11 cellular contexts compared by ENCODE assay signal in genomic region chr17:56754523-56755208, GRCh38.
DNase-seq lines count a peak whose midpoint lies in the region; ATAC-seq, FAIRE-seq and TF ChIP-seq lines count a peak whose summit lies in the region.
"Had no signal": no experiment of that assay in that cellular context is flagged by ENCODE, and none has a peak within 500 bp of the region (broad histone marks: within the 10 kb centered on the region; RNA-seq: fewer than 3 reads in every experiment).

No MANE protein-coding gene starts in this region.

- peaks cover 57% of the 10 kb centered on the region for H3K4me1 Mint-ChIP-seq in CD4-positive, alpha-beta T cell (ENCODE audit: low read depth)
- no peaks in the 10 kb centered on the region for H3K4me1 Mint-ChIP-seq in effector memory CD8-positive, alpha-beta T cell (ENCODE audit: low read depth in 2 of 2)

- H3K36me3 Mint-ChIP-seq in CD4-positive, alpha-beta T cell (ENCODE audit: low read depth): no peaks in the 10 kb centered on the region
- no peaks in the 10 kb centered on the region for H3K36me3 Mint-ChIP-seq in effector memory CD8-positive, alpha-beta T cell (ENCODE audit: insufficient read depth)

- ATAC-seq in CD4-positive, alpha-beta T cell (ENCODE audit: poor library complexity): peak; percentile 73
- ATAC-seq in left lobe of liver (peak; percentile 59), GM18520 (IDR thresholded peaks at IDR 0.05; ENCODE audit: unreplicated experiment) (no peak), HG03175 (IDR thresholded peaks at IDR 0.05; ENCODE audit: unreplicated experiment) (no peak)
- no peak for ATAC-seq in effector memory CD8-positive, alpha-beta T cell (replicated peaks)

- CTCF ChIA-PET in CD4-positive, alpha-beta T cell (lab: Charles Lee): no interaction called here

- H3K27ac ChIP-seq in CD4-positive, alpha-beta T cell (ENCODE audit: low read depth, low read length): no peak overlapping the region
- H3K27ac ChIP-seq in HUES6 (ENCODE audit: low read depth, low read length): peak overlapping the region; percentile 29; the same call in 1 of the 2 replicates
- H3K27ac ChIP-seq: ascending aorta, left ventricle myocardium inferior, Peyer's patch had no signal

- peak overlapping the region; percentile 47 for H3K4me3 Mint-ChIP-seq in CD4-positive, alpha-beta T cell
- no peak overlapping the region for H3K4me3 Mint-ChIP-seq in effector memory CD8-positive, alpha-beta T cell

- H3K36me3 ChIP-seq in HUES6 (ENCODE audit: control insufficient read depth, insufficient read depth, low read length): no peaks in the 10 kb centered on the region
- H3K36me3 ChIP-seq: ascending aorta, left ventricle myocardium inferior, Peyer's patch had no signal

- peak; percentile 96 for FAIRE-seq in TTC549 (lab: Jason Lieb, UNC)

- no peaks in the 10 kb centered on the region for H3K27me3 Mint-ChIP-seq in CD4-positive, alpha-beta T cell
- H3K27me3 Mint-ChIP-seq in effector memory CD8-positive, alpha-beta T cell: peaks cover 24 to 67% of the 10 kb centered on the region in 2 donors

- peak overlapping the region; percentile 34 for H3K9ac ChIP-seq in HUES6 (ENCODE audit: low read length)

- peak overlapping the region; percentile 2 for H3K27ac Mint-ChIP-seq in CD4-positive, alpha-beta T cell
- H3K27ac Mint-ChIP-seq in effector memory CD8-positive, alpha-beta T cell: no peak overlapping the region

- no peaks in the 10 kb centered on the region for H3K27me3 ChIP-seq in CD4-positive, alpha-beta T cell (ENCODE audit: control insufficient read depth, insufficient read depth, low read length)
- no peaks in the 10 kb centered on the region for H3K27me3 ChIP-seq in HUES6 (ENCODE audit: control insufficient read depth, insufficient read depth, low read length)
- H3K27me3 ChIP-seq: ascending aorta, Peyer's patch had no signal

- intact Hi-C loops in CD4-positive, alpha-beta T cell (cut with DNase I, micrococcal nuclease): no loop called here

- POLR2A ChIA-PET in CD4-positive, alpha-beta T cell (lab: Charles Lee): interaction anchor here (0.7 to 1.2 kb wide), 2 partner anchors 152 to 156 kb away, joined by 3 to 4 read pairs; no protein-coding TSS in a partner anchor

- TF ChIP-seq CTCF in CD4-positive, alpha-beta T cell (IDR thresholded peaks at IDR 0.05): no peak

- no peak for DNase-seq in CD4-positive, alpha-beta T cell
- no peak for DNase-seq in left lobe of liver (ENCODE audit: low spot score)
- no peak for DNase-seq in effector memory CD8-positive, alpha-beta T cell
- no peak for DNase-seq in HT-29 (ENCODE audit: low spot score)
- DNase-seq: left ventricle myocardium inferior, Peyer's patch had no signal

- no peaks in the 10 kb centered on the region for H3K9me3 ChIP-seq in CD4-positive, alpha-beta T cell (ENCODE audit: control insufficient read depth, low read length)
- H3K9me3 ChIP-seq in HUES6 (ENCODE audit: control insufficient read depth, insufficient read depth, low read depth, low read length): no peaks in the 10 kb centered on the region
- H3K9me3 ChIP-seq: ascending aorta, left ventricle myocardium inferior, Peyer's patch had no signal

- peaks cover 23% of the 10 kb centered on the region for H3K4me1 ChIP-seq in HUES6 (ENCODE audit: control insufficient read depth, insufficient read depth, low read length)
- H3K4me1 ChIP-seq: ascending aorta, Peyer's patch had no signal

- no peak overlapping the region for H3K4me3 ChIP-seq in HUES6 (ENCODE audit: low read depth, low read length)
- H3K4me3 ChIP-seq: ascending aorta, left ventricle myocardium inferior, Peyer's patch had no signal

- H3K9me3 Mint-ChIP-seq in CD4-positive, alpha-beta T cell: no peaks in the 10 kb centered on the region
- no peaks in the 10 kb centered on the region for H3K9me3 Mint-ChIP-seq in effector memory CD8-positive, alpha-beta T cell

Comparison
In these comparisons a context has a peak if more than half of its experiments do, and no peak if none do; other contexts are left out.
1. ATAC-seq: peak in CD4-positive, alpha-beta T cell (single experiment) and left lobe of liver (single experiment); none in effector memory CD8-positive, alpha-beta T cell (single experiment), GM18520 (single experiment) and HG03175 (single experiment).